In genomic region chr11:118264568-118265470, GRCh38 we compare ENCODE assay signal across 10 cellular contexts. TPM values are rescaled to one million over a fixed set of nuclear protein-coding genes. Genes with fewer than 3 reads are reported as not detected.
A peak's percentile ranks its signal among the peaks of the same experiment; 100 is the strongest.
DNase-seq lines count a peak whose midpoint lies in the region; ATAC-seq, FAIRE-seq and TF ChIP-seq lines count a peak whose summit lies in the region.
"Had no signal": no experiment of that assay in that cellular context is flagged by ENCODE, and none has a peak within 500 bp of the region (broad histone marks: within the 10 kb centered on the region; RNA-seq: fewer than 3 reads in every experiment).

No MANE protein-coding gene starts in this region.

- peaks cover 21 to 24% of the 10 kb centered on the region in 2 donors for H3K27me3 Mint-ChIP-seq in natural killer cell treated with Interleukin-12 subunit alpha and Interleukin-12 subunit beta and Interleukin-15 and Interleukin-18, amount 100 ng/mL, for 72 hours

- no peak overlapping the region for H3K27ac Mint-ChIP-seq in natural killer cell treated with Interleukin-12 subunit alpha and Interleukin-12 subunit beta and Interleukin-15 and Interleukin-18, amount 100 ng/mL, for 72 hours

- H3K79me2 ChIP-seq in H1 (ENCODE audit: control insufficient read depth in 1 of 2, insufficient read depth in 2 of 2, low read length in 2 of 2), result no peaks in the 10 kb centered on the region

- POLR2A ChIA-PET in H1 (lab: Charles Lee; ENCODE audit: partially characterized antibody), result interaction anchor here (1.2 to 1.5 kb wide), 6 partner anchors 11 to 127 kb away, joined by 3 to 6 read pairs (median 4); partner anchors contain the start of gene MPZL3

- no peaks in the 10 kb centered on the region for H3K9me3 ChIP-seq in H1 (ENCODE audit: insufficient read depth in 2 of 2, low read depth in 1 of 2, low read length in 1 of 2)

- H3K4me1 Mint-ChIP-seq in natural killer cell treated with Interleukin-12 subunit alpha and Interleukin-12 subunit beta and Interleukin-15 and Interleukin-18, amount 100 ng/mL, for 72 hours (ENCODE audit: low read depth in 2 of 2), result peaks cover 0 to 6% of the 10 kb centered on the region in 2 donors

- no peak overlapping the region for H4K8ac ChIP-seq in H1 (ENCODE audit: extremely low read depth, insufficient read depth, low read length)

- no peaks in the 10 kb centered on the region for H3K36me3 ChIP-seq in H1 (ENCODE audit: control insufficient read depth in 2 of 4, insufficient read depth in 4 of 4, low read length in 3 of 4)

- no peak overlapping the region for H4K91ac ChIP-seq in H1 (replicated peaks; ENCODE audit: insufficient read length, low read length)

- no peak for FAIRE-seq in H1 (lab: Jason Lieb, UNC)

- H3K23ac ChIP-seq in H1 (ENCODE audit: insufficient read length), result no peak overlapping the region

- TF ChIP-seq CTCF in C4-2B (conservative IDR thresholded peaks at IDR 0.05) (peak; percentile 14; the same call in 1 of the 2 replicates), H1 (IDR thresholded peaks at IDR 0.05; ENCODE audit: control extremely low read depth in 1 of 3, insufficient read depth in 1 of 3, low read depth in 1 of 3, low read length in 3 of 3) (no peak), GM10266 (IDR thresholded peaks at IDR 0.05; ENCODE audit: control insufficient read depth, insufficient read depth, low read depth, missing control alignments) (no peak), foreskin fibroblast (IDR thresholded peaks at IDR 0.05; ENCODE audit: low read depth, low read length) (no peak)

- H2BK120ac ChIP-seq in H1 (replicated peaks; ENCODE audit: low read depth, low read length), result no peak overlapping the region

- peaks cover 1 to 42% (median 31%) of the 10 kb centered on the region in 4 experiments for H3K27me3 ChIP-seq in H1 (replicated peaks in 1 of 4; ENCODE audit: control insufficient read depth in 3 of 4, extremely low read depth in 1 of 4, insufficient read depth in 3 of 4, low read length in 3 of 4)

- H3K4me1 ChIP-seq in H1 (replicated peaks in 1 of 4; ENCODE audit: control insufficient read depth in 3 of 4, insufficient read depth in 4 of 4, low read length in 3 of 4), result peaks cover 3 to 11% (median 4%) of the 10 kb centered on the region in 4 experiments; a peak in 4 of 7 replicates

- peak overlapping the region in 3 of 4 experiments; percentile 22 to 57 (median 35); a peak in 3 of 7 replicates for H3K9ac ChIP-seq in H1 (replicated peaks in 1 of 4; ENCODE audit: extremely low read depth in 1 of 4, low read depth in 3 of 4, low read length in 3 of 4)

- H4K20me1 ChIP-seq in H1 (replicated peaks in 1 of 2; ENCODE audit: control insufficient read depth in 1 of 2, insufficient read depth in 2 of 2, low read length in 2 of 2), result no peaks in the 10 kb centered on the region

- CTCF ChIA-PET in H1 (lab: Charles Lee; ENCODE audit: partially characterized antibody), result interaction anchor here (0.6 to 2.6 kb wide), 19 partner anchors 9 to 421 kb away, joined by 3 to 15 read pairs (median 5); partner anchors contain the start of gene JAML

- no peak overlapping the region for H2BK5ac ChIP-seq in H1 (ENCODE audit: low read depth, low read length)

- no peak for ATAC-seq in natural killer cell treated with Interleukin-12 subunit alpha and Interleukin-12 subunit beta and Interleukin-15 and Interleukin-18, amount 100 ng/mL, for 72 hours
- ATAC-seq in activated CD4-positive, CD25-positive, alpha-beta regulatory T cell treated with anti-CD3 and anti-CD28 coated beads, Interleukin-2, amount 50 U/mL, for 24 hours, result no peak

- peak overlapping the region; percentile 79 for H3K18ac ChIP-seq in H1 (ENCODE audit: extremely low read depth, low read length)

- H2AFZ ChIP-seq in H1 (ENCODE audit: low read length), result peak overlapping the region; percentile 86

- peaks cover 5% of the 10 kb centered on the region; the same call in 1 of the 2 replicates for H3K23me2 ChIP-seq in H1 (ENCODE audit: low read depth, low read length)

- H3K27ac ChIP-seq in C4-2B (peak overlapping the region; percentile 85), H1 (ENCODE audit: low read depth, low read length) (no peak overlapping the region)

- no peak overlapping the region for H4K5ac ChIP-seq in H1 (ENCODE audit: insufficient read length, low read depth, low read length)

- no peaks in the 10 kb centered on the region for H3K79me1 ChIP-seq in H1 (ENCODE audit: low read depth, low read length)

- H2BK15ac ChIP-seq in H1 (ENCODE audit: low read length), result 0 out of 2 replicates have a peak overlapping the region, but pooled peaks have one; percentile 37

- WGBS in H1 (ENCODE audit: extremely low coverage in 1 of 2, insufficient coverage in 1 of 2, insufficient read length in 1 of 2, insufficient replicate concordance in 2 of 2, low coverage in 1 of 2, low lambda C conversion rate in 2 of 2, missing lambda C conversion rate in 1 of 2), 2 experiments, result 53% methylated on average over 14 of the region's 14 CpGs; no CpG with 5 or more reads in 1 of the 2 experiments

- H3K56ac ChIP-seq in H1 (replicated peaks; ENCODE audit: insufficient read length, low read depth, low read length), result no peak overlapping the region

- no peak overlapping the region for H3K4ac ChIP-seq in H1 (replicated peaks; ENCODE audit: insufficient read length, low read depth, low read length)

- H3K4me3 ChIP-seq in H1 (ENCODE audit: extremely low read depth in 1 of 4, insufficient read depth in 2 of 4, low read depth in 3 of 4, low read length in 4 of 4) (peak overlapping the region; percentile 28 to 59 (median 38); a peak in 7 of 8 replicates), foreskin fibroblast (ENCODE audit: low read depth in 1 of 2, low read length in 2 of 2) (no peak overlapping the region)

- TF ChIP-seq POLR2A in H1 (IDR thresholded peaks at IDR 0.05; ENCODE audit: control extremely low read depth in 1 of 2, low read depth in 2 of 2, low read length in 2 of 2), result no peak

- TF ChIP-seq RAD21 in H1 (IDR thresholded peaks at IDR 0.05 in 1 of 2, conservative IDR thresholded peaks at IDR 0.05 in 1 of 2; ENCODE audit: low read depth in 2 of 2, low read length in 2 of 2), result no peak

- no peak for TF ChIP-seq EP300 in H1 (IDR thresholded peaks at IDR 0.05; ENCODE audit: borderline replicate concordance in 1 of 2, low read depth in 2 of 2, low read length in 2 of 2)

- no peaks in the 10 kb centered on the region for H3K9me3 Mint-ChIP-seq in natural killer cell treated with Interleukin-12 subunit alpha and Interleukin-12 subunit beta and Interleukin-15 and Interleukin-18, amount 100 ng/mL, for 72 hours

- H3K14ac ChIP-seq in H1 (ENCODE audit: insufficient read length), result no peak overlapping the region

- H2BK12ac ChIP-seq in H1 (ENCODE audit: low read depth, low read length), result peak overlapping the region; percentile 30

- no peak overlapping the region for H2AK5ac ChIP-seq in H1 (ENCODE audit: low read depth, low read length)

- no peaks in the 10 kb centered on the region for H3K36me3 Mint-ChIP-seq in natural killer cell treated with Interleukin-12 subunit alpha and Interleukin-12 subunit beta and Interleukin-15 and Interleukin-18, amount 100 ng/mL, for 72 hours

- H3K4me2 ChIP-seq in H1 (ENCODE audit: insufficient read depth in 1 of 2, low read depth in 2 of 2, low read length in 2 of 2), result peak overlapping the region; percentile 75 to 95

- H3K4me3 Mint-ChIP-seq in natural killer cell treated with Interleukin-12 subunit alpha and Interleukin-12 subunit beta and Interleukin-15 and Interleukin-18, amount 100 ng/mL, for 72 hours, result peak overlapping the region; percentile 59

- H2BK20ac ChIP-seq in H1 (ENCODE audit: low read length), result 0 out of 2 replicates have a peak overlapping the region, but pooled peaks have one; percentile 29

- DNase-seq in NCI-H69 (lab: John Stamatoyannopoulos, UW), result peak; percentile 18
- no peak for DNase-seq in H1 (ENCODE audit: low read depth in 1 of 2, low spot score in 2 of 2)
- DNase-seq in natural killer cell treated with Interleukin-12 subunit alpha and Interleukin-12 subunit beta and Interleukin-15 and Interleukin-18, amount 100 ng/mL, for 72 hours (ENCODE audit: low spot score), result no peak
- DNase-seq in GM10266 (ENCODE audit: extremely low spot score), result no peak
- DNase-seq in foreskin fibroblast, result no peak
- DNase-seq in DMS79 treated with DMSO at 0.1 percent for 48 hours (lab: John Stamatoyannopoulos, UW), result no peak
- DNase-seq: DND-41, SW 1271 had no signal

RNA-seq across cellular contexts. Expression of gene MPZL2, which starts 0.7 kb away (rescaled TPM):
- total RNA-seq in H1 (2021; fragmentation: NEBNext Ultra II Directional; extraction: Animal tissue kit (Norgen Biotek cat#: 25700)), result 2.4 and 2.6 TPM in 2 replicates
- polyA plus RNA-seq in H1 (2011; rRNA removed), result 2.3 and 3.2 TPM in 2 replicates
- polyA plus RNA-seq in H1 (2011; cell fraction: cytosol; rRNA removed), result 2.8 TPM
- polyA plus RNA-seq in H1 (2011; cell fraction: nucleus; rRNA removed), result 4.4 TPM
- 2.4 to 2.9 TPM (median 2.8 TPM) in 4 replicates for polyA plus RNA-seq in H1 (2012, experiment 1 of 2)
- polyA plus RNA-seq in H1 (2012, experiment 2 of 2), result 2.2 TPM
- 4.7 TPM for polyA plus RNA-seq in H1 (2013, experiment 1 of 2)
- 5.6 TPM for polyA plus RNA-seq in H1 (2013, experiment 2 of 2)
- polyA minus RNA-seq in H1 (2011; rRNA and poly(A)+ RNA removed), result 2.4 and 3.1 TPM in 2 replicates
- 2.6 TPM for polyA minus RNA-seq in H1 (2011; cell fraction: cytosol; rRNA and poly(A)+ RNA removed)
- polyA minus RNA-seq in H1 (2011; cell fraction: nucleus; rRNA and poly(A)+ RNA removed), result 6.4 TPM
- under 1 TPM in 1 of 2 donors, not detected in 1; 0.45 TPM for total RNA-seq in natural killer cell treated with Interleukin-12 subunit alpha and Interleukin-12 subunit beta and Interleukin-15 and Interleukin-18, amount 100 ng/mL, for 72 hours

RNA-seq across cellular contexts. Expression of gene MPZL3, which starts 12.7 kb away (rescaled TPM):
- 3.3 and 3.9 TPM in 2 replicates for total RNA-seq in H1 (2021; fragmentation: NEBNext Ultra II Directional; extraction: Animal tissue kit (Norgen Biotek cat#: 25700))
- 1.1 and 1.2 TPM in 2 replicates for polyA plus RNA-seq in H1 (2011; rRNA removed)
- polyA plus RNA-seq in H1 (2011; cell fraction: cytosol; rRNA removed), result 1.6 TPM
- polyA plus RNA-seq in H1 (2011; cell fraction: nucleus; rRNA removed), result 0.83 TPM
- polyA plus RNA-seq in H1 (2012, experiment 1 of 2), result 1.6 to 2.3 TPM (median 1.8 TPM) in 4 replicates
- 0.66 TPM for polyA plus RNA-seq in H1 (2012, experiment 2 of 2)
- polyA plus RNA-seq in H1 (2013, experiment 1 of 2), result 2.4 TPM
- 3.2 TPM for polyA plus RNA-seq in H1 (2013, experiment 2 of 2)
- polyA minus RNA-seq in H1 (2011; rRNA and poly(A)+ RNA removed), result 5.5 TPM in 2 replicates
- polyA minus RNA-seq in H1 (2011; cell fraction: cytosol; rRNA and poly(A)+ RNA removed), result 2.4 TPM
- polyA minus RNA-seq in H1 (2011; cell fraction: nucleus; rRNA and poly(A)+ RNA removed), result 0.80 TPM
- 10 to 100 TPM; 10.8 to 12.8 TPM for total RNA-seq in natural killer cell treated with Interleukin-12 subunit alpha and Interleukin-12 subunit beta and Interleukin-15 and Interleukin-18, amount 100 ng/mL, for 72 hours

RNA-seq across cellular contexts. Expression of gene CD3E, which starts 39.7 kb away (rescaled TPM):
- not detected in 2 replicates for total RNA-seq in H1 (2021; fragmentation: NEBNext Ultra II Directional; extraction: Animal tissue kit (Norgen Biotek cat#: 25700))
- polyA plus RNA-seq in H1 (2011; rRNA removed), result 0.05 TPM in 1 of 2 replicates, not detected in the other
- polyA plus RNA-seq in H1 (2011; cell fraction: cytosol; rRNA removed), result not detected
- polyA plus RNA-seq in H1 (2011; cell fraction: nucleus; rRNA removed), result 0.10 TPM
- polyA plus RNA-seq in H1 (2012, experiment 1 of 2), result not detected in 4 replicates
- not detected for polyA plus RNA-seq in H1 (2012, experiment 2 of 2)
- not detected for polyA plus RNA-seq in H1 (2013, experiment 1 of 2)
- 0.13 TPM for polyA plus RNA-seq in H1 (2013, experiment 2 of 2)
- polyA minus RNA-seq in H1 (2011; rRNA and poly(A)+ RNA removed), result not detected in 2 replicates
- polyA minus RNA-seq in H1 (2011; cell fraction: cytosol; rRNA and poly(A)+ RNA removed), result not detected
- polyA minus RNA-seq in H1 (2011; cell fraction: nucleus; rRNA and poly(A)+ RNA removed), result not detected
- total RNA-seq in natural killer cell treated with Interleukin-12 subunit alpha and Interleukin-12 subunit beta and Interleukin-15 and Interleukin-18, amount 100 ng/mL, for 72 hours, result 100 to 1,000 TPM in 1 of 2 donors, 10 to 100 TPM in 1; 25.7 to 148 TPM

RNA-seq across cellular contexts. Expression of gene JAML, which starts 40.0 kb away (rescaled TPM):
- 0.58 and 0.86 TPM in 2 replicates for total RNA-seq in H1 (2021; fragmentation: NEBNext Ultra II Directional; extraction: Animal tissue kit (Norgen Biotek cat#: 25700))
- 0.05 and 0.12 TPM in 2 replicates for polyA plus RNA-seq in H1 (2011; rRNA removed)
- polyA plus RNA-seq in H1 (2011; cell fraction: cytosol; rRNA removed), result 0.08 TPM
- 0.07 TPM for polyA plus RNA-seq in H1 (2011; cell fraction: nucleus; rRNA removed)
- polyA plus RNA-seq in H1 (2012, experiment 1 of 2), result 0.32 to 0.98 TPM (median 0.44 TPM) in 4 replicates
- 0.50 TPM for polyA plus RNA-seq in H1 (2012, experiment 2 of 2)
- polyA plus RNA-seq in H1 (2013, experiment 1 of 2), result 0.30 TPM
- polyA plus RNA-seq in H1 (2013, experiment 2 of 2), result 0.39 TPM
- 0.03 and 0.17 TPM in 2 replicates for polyA minus RNA-seq in H1 (2011; rRNA and poly(A)+ RNA removed)
- polyA minus RNA-seq in H1 (2011; cell fraction: cytosol; rRNA and poly(A)+ RNA removed), result not detected
- 0.70 TPM for polyA minus RNA-seq in H1 (2011; cell fraction: nucleus; rRNA and poly(A)+ RNA removed)
- total RNA-seq in natural killer cell treated with Interleukin-12 subunit alpha and Interleukin-12 subunit beta and Interleukin-15 and Interleukin-18, amount 100 ng/mL, for 72 hours, result 1 to 10 TPM; 1.4 to 8.5 TPM

Comparison
In these comparisons a context has a peak if more than half of its experiments do, and no peak if none do; other contexts are left out.
1. H3K4me3 ChIP-seq: peak in H1 (4 of 4); none in foreskin fibroblast (0 of 2).
2. RNA of gene CD3E, which starts 39.7 kb away (total RNA-seq): 25.7 to 148 TPM in natural killer cell treated with Interleukin-12 subunit alpha and Interleukin-12 subunit beta and Interleukin-15 and Interleukin-18, amount 100 ng/mL, for 72 hours; not detected in H1; every median in the first group is over 10 times any median in the second.